ENCODE assay signal across 7 cellular contexts in genomic region chr4:106793933-106794332, GRCh38.
"Had no signal": no experiment of that assay in that cellular context is flagged by ENCODE, and none has a peak within 500 bp of the region (broad histone marks: within the 10 kb centered on the region; RNA-seq: fewer than 3 reads in every experiment).

No MANE protein-coding gene starts in this region.

- H3K4me3 ChIP-seq: K562 had no signal

- DNase-seq: IMR-90, KBM-7, KG1 had no signal

- H3K27ac ChIP-seq: HL-60 had no signal

- ATAC-seq: HepG2, K562 had no signal

- H3K27ac Mint-ChIP-seq: IgD-negative memory B cell had no signal

- H3K4me1 Mint-ChIP-seq: IgD-negative memory B cell had no signal

- H3K27me3 Mint-ChIP-seq: IgD-negative memory B cell had no signal

- H3K36me3 Mint-ChIP-seq: IgD-negative memory B cell had no signal
